13 cellular contexts compared by ENCODE assay signal in the genomic region with DNA sequence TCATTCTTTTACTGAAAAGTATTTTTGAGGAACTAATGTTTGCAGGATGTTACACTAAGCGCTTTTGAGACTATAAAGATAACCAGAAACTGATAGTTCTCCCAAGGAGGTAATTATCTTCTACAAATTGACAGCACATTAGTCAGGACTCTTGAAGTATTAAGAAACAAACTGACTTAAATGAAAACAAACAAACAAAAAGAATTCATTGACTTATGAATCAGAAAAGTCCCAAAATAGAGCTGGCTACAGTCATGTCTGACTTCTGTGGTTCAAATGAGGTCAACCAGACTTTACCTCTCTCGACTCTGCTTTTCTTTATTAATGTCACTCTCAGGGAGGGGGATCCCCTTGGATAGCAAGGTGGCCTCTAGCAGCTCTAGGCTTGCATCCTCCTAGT.
DNase-seq lines count a peak whose midpoint lies in the region; ATAC-seq lines count a peak whose summit lies in the region.
"Had no signal": no experiment of that assay in that cellular context is flagged by ENCODE, and none has a peak within 500 bp of the region (broad histone marks: within the 10 kb centered on the region; RNA-seq: fewer than 3 reads in every experiment).

No MANE protein-coding gene starts in this region.

- peak; percentile 1 to 8 for DNase-seq in activated T-cell treated with anti-CD3 and anti-CD28 coated beads, Interleukin-2, amount 50 U/mL, for 72 hours
- DNase-seq in activated T-cell treated with anti-CD3 and anti-CD28 coated beads, Interleukin-2, amount 50 U/mL, for 48 hours: no peak
- DNase-seq in stimulated activated naive B cell treated with anti-CD40 and anti-IgM and Interleukin-4, amounts not matched to agents 10 μg/mL and 1 μg/mL and 100 μg/mL, for 72 hours: peak; percentile 15
- DNase-seq in D341Med (ENCODE audit: low spot score): no peak
- DNase-seq in NOMO-1 (lab: John Stamatoyannopoulos, UW; ENCODE audit: unreplicated experiment in 2 of 2): no peak
- no peak for DNase-seq in NCI-H1105 treated with DMSO at 0.1 percent for 48 hours (lab: John Stamatoyannopoulos, UW)
- DNase-seq: ACHN, erythroblast, left cardiac atrium, retina had no signal

- H3K4me3 Mint-ChIP-seq in activated T-cell treated with anti-CD3 and anti-CD28 coated beads, Interleukin-2, amount 50 U/mL, for 72 hours: no peak overlapping the region
- H3K4me3 Mint-ChIP-seq in stimulated activated naive B cell treated with anti-CD40 and anti-IgM and Interleukin-4, amounts not matched to agents 10 μg/mL and 1 μg/mL and 100 μg/mL, for 72 hours: no peak overlapping the region
- H3K4me3 Mint-ChIP-seq: WTC11 had no signal

- H3K9me3 Mint-ChIP-seq in activated T-cell treated with anti-CD3 and anti-CD28 coated beads, Interleukin-2, amount 50 U/mL, for 72 hours: no peaks in the 10 kb centered on the region
- peaks cover 0 to 1% of the 10 kb centered on the region in 2 donors for H3K9me3 Mint-ChIP-seq in stimulated activated naive B cell treated with anti-CD40 and anti-IgM and Interleukin-4, amounts not matched to agents 10 μg/mL and 1 μg/mL and 100 μg/mL, for 72 hours
- H3K9me3 Mint-ChIP-seq: WTC11 had no signal

- peak; percentile 70 to 93 for ATAC-seq in activated T-cell treated with anti-CD3 and anti-CD28 coated beads, Interleukin-2, amount 50 U/mL, for 72 hours (replicated peaks in 1 of 2)
- peak; percentile 98 for ATAC-seq in HG02588 (IDR thresholded peaks at IDR 0.05; ENCODE audit: unreplicated experiment)
- ATAC-seq in HG03457 (IDR thresholded peaks at IDR 0.05; ENCODE audit: unreplicated experiment): peak; percentile 91
- ATAC-seq in stimulated activated naive B cell treated with anti-CD40 and anti-IgM and Interleukin-4, amounts not matched to agents 10 μg/mL and 1 μg/mL and 100 μg/mL, for 72 hours (replicated peaks): peak; percentile 96 to 98
- ATAC-seq: left cardiac atrium had no signal

- no peak overlapping the region for H3K27ac Mint-ChIP-seq in activated T-cell treated with anti-CD3 and anti-CD28 coated beads, Interleukin-2, amount 50 U/mL, for 72 hours
- H3K27ac Mint-ChIP-seq in stimulated activated naive B cell treated with anti-CD40 and anti-IgM and Interleukin-4, amounts not matched to agents 10 μg/mL and 1 μg/mL and 100 μg/mL, for 72 hours: no peak overlapping the region
- H3K27ac Mint-ChIP-seq: WTC11 had no signal

- H3K36me3 Mint-ChIP-seq in activated T-cell treated with anti-CD3 and anti-CD28 coated beads, Interleukin-2, amount 50 U/mL, for 72 hours (ENCODE audit: insufficient read depth in 2 of 2): no peaks in the 10 kb centered on the region
- H3K36me3 Mint-ChIP-seq in stimulated activated naive B cell treated with anti-CD40 and anti-IgM and Interleukin-4, amounts not matched to agents 10 μg/mL and 1 μg/mL and 100 μg/mL, for 72 hours: peaks cover 0 to 3% of the 10 kb centered on the region in 2 donors
- H3K36me3 Mint-ChIP-seq: WTC11 had no signal

- peaks cover 7% of the 10 kb centered on the region for H3K4me1 Mint-ChIP-seq in activated T-cell treated with anti-CD3 and anti-CD28 coated beads, Interleukin-2, amount 50 U/mL, for 72 hours (ENCODE audit: low read depth)
- H3K4me1 Mint-ChIP-seq in stimulated activated naive B cell treated with anti-CD40 and anti-IgM and Interleukin-4, amounts not matched to agents 10 μg/mL and 1 μg/mL and 100 μg/mL, for 72 hours: peaks cover 15 to 22% of the 10 kb centered on the region in 2 donors
- H3K4me1 Mint-ChIP-seq: WTC11 had no signal

- H3K27me3 Mint-ChIP-seq in activated T-cell treated with anti-CD3 and anti-CD28 coated beads, Interleukin-2, amount 50 U/mL, for 72 hours (ENCODE audit: low read depth): peaks cover 6% of the 10 kb centered on the region
- H3K27me3 Mint-ChIP-seq in stimulated activated naive B cell treated with anti-CD40 and anti-IgM and Interleukin-4, amounts not matched to agents 10 μg/mL and 1 μg/mL and 100 μg/mL, for 72 hours: no peaks in the 10 kb centered on the region

Comparison
In these comparisons a context has a peak if more than half of its experiments do, and no peak if none do; other contexts are left out.
1. DNase-seq: peak in activated T-cell treated with anti-CD3 and anti-CD28 coated beads, Interleukin-2, amount 50 U/mL, for 72 hours (2 of 2) and stimulated activated naive B cell treated with anti-CD40 and anti-IgM and Interleukin-4, amounts not matched to agents 10 μg/mL and 1 μg/mL and 100 μg/mL, for 72 hours (single experiment); none in activated T-cell treated with anti-CD3 and anti-CD28 coated beads, Interleukin-2, amount 50 U/mL, for 48 hours (0 of 2), D341Med (single experiment), NOMO-1 (0 of 2) and NCI-H1105 treated with DMSO at 0.1 percent for 48 hours (single experiment).
2. Peak in every context shown above with its lines, with median percentiles within 50 percentile points of each other: ATAC-seq.